16 cellular contexts compared by ENCODE assay signal in genomic region chr19:42555317-42555716, GRCh38. TPM values are rescaled to one million over a fixed set of nuclear protein-coding genes. Genes with fewer than 3 reads are reported as not detected.
DNase-seq lines count a peak whose midpoint lies in the region.
"Had no signal": no experiment of that assay in that cellular context is flagged by ENCODE, and none has a peak within 500 bp of the region (broad histone marks: within the 10 kb centered on the region; RNA-seq: fewer than 3 reads in every experiment).

No MANE protein-coding gene starts in this region.

- H3K4me3 ChIP-seq in H7 (ENCODE audit: insufficient read depth, low read depth, low read length): no peak overlapping the region
- H3K4me3 ChIP-seq: colonic mucosa, gastrocnemius medialis, thoracic aorta had no signal

- no peaks in the 10 kb centered on the region for H3K27me3 ChIP-seq in H7 (ENCODE audit: control insufficient read depth, insufficient read depth, low read length)
- H3K27me3 ChIP-seq: colonic mucosa, gastrocnemius medialis had no signal

- DNase-seq in H7 (peak; percentile 73), UCSD-AML1 (lab: John Stamatoyannopoulos, UW; ENCODE audit: unreplicated experiment) (peak; percentile 69), left kidney (ENCODE audit: low read depth, low spot score) (peak; percentile 67), retina (peak; percentile 34), NCI-H1436 (lab: John Stamatoyannopoulos, UW) (no peak), DMS153 (lab: John Stamatoyannopoulos, UW) (no peak), NAMALWA (ENCODE audit: low spot score) (no peak)
- DNase-seq in stimulated activated CD8-positive, alpha-beta memory T cell treated with anti-CD3 and anti-CD28 coated beads, Interleukin-4, amount 100 ng/mL, for 48 hours: no peak
- DNase-seq: activated gamma-delta T cell; colonic mucosa; gastrocnemius medialis; NCI-H1105; NCI-H748 treated with DMSO at 0.1 percent for 48 hours; stimulated activated CD4-positive, alpha-beta T cell treated with anti-CD3 and anti-CD28 coated beads, Interleukin-4, amount 100 ng/mL, for 1 hour had no signal

- no peaks in the 10 kb centered on the region for H3K36me3 ChIP-seq in H7 (replicated peaks; ENCODE audit: control insufficient read depth, insufficient read depth, low read length)
- H3K36me3 ChIP-seq: colonic mucosa, gastrocnemius medialis, thoracic aorta had no signal

RNA-seq across cellular contexts. Expression of gene CEACAM1, which starts 27.0 kb away (rescaled TPM):
- total RNA-seq in H7 (2014; rRNA removed; shearing (Covaris generic)): 0.30 and 0.42 TPM in 2 replicates

RNA-seq across cellular contexts. Expression of gene CEACAM8, which starts 39.4 kb away (rescaled TPM):
- total RNA-seq in H7 (2014; rRNA removed; shearing (Covaris generic)): not detected in 2 replicates
- total RNA-seq: gastrocnemius medialis, RPMI7951, thoracic aorta had no signal

Comparison
In these comparisons a context has a peak if more than half of its experiments do, and no peak if none do; other contexts are left out.
1. DNase-seq: peak in H7 (single experiment), UCSD-AML1 (single experiment), left kidney (single experiment) and retina (single experiment); none in NCI-H1436 (single experiment), DMS153 (single experiment), stimulated activated CD8-positive, alpha-beta memory T cell treated with anti-CD3 and anti-CD28 coated beads, Interleukin-4, amount 100 ng/mL, for 48 hours (single experiment) and NAMALWA (single experiment).